In genomic region chr12:89999699-90000505, GRCh38 we compare ENCODE assay signal across 15 cellular contexts.
DNase-seq lines count a peak whose midpoint lies in the region; ATAC-seq and TF ChIP-seq lines count a peak whose summit lies in the region.
"Had no signal": no experiment of that assay in that cellular context is flagged by ENCODE, and none has a peak within 500 bp of the region (broad histone marks: within the 10 kb centered on the region; RNA-seq: fewer than 3 reads in every experiment).

No MANE protein-coding gene starts in this region.

- DNase-seq in AG04450 (ENCODE audit: low read depth, low spot score) = peak; percentile 29
- peak; percentile 75 for DNase-seq in fibroblast of villous mesenchyme (ENCODE audit: low read depth)
- DNase-seq in GM10266 (ENCODE audit: extremely low spot score) = no peak
- DNase-seq in SW480 (ENCODE audit: low spot score) = no peak
- DNase-seq in upper lobe of right lung = no peak
- DNase-seq in activated naive CD4-positive, alpha-beta T cell treated with anti-CD3 and anti-CD28 coated beads for 36 hours = no peak
- DNase-seq: glutamatergic neuron, PC-3 had no signal

- no peak overlapping the region for H2AFZ ChIP-seq in OCI-LY3 (ENCODE audit: low read depth, low read length)

- H3K9me3 ChIP-seq in AG04450 (ENCODE audit: control insufficient read depth, insufficient read depth, low read length) (no peaks in the 10 kb centered on the region), OCI-LY3 (ENCODE audit: insufficient read depth, low read length) (no peaks in the 10 kb centered on the region), upper lobe of right lung (no peaks in the 10 kb centered on the region)
- H3K9me3 ChIP-seq: neutrophil had no signal

- no peaks in the 10 kb centered on the region for H3K79me2 ChIP-seq in OCI-LY3 (ENCODE audit: low read length)

- no peak overlapping the region for H3K27ac ChIP-seq in AG04450 (ENCODE audit: low read depth, low read length)
- H3K27ac ChIP-seq in OCI-LY3 (ENCODE audit: low read length) = peak overlapping the region; percentile 5; the same call in 1 of the 2 replicates
- H3K27ac ChIP-seq in upper lobe of right lung = no peak overlapping the region
- H3K27ac ChIP-seq: neutrophil had no signal

- H4K20me1 ChIP-seq in OCI-LY3 (ENCODE audit: insufficient read depth, low read length) = no peaks in the 10 kb centered on the region

- TF ChIP-seq CTCF in AG04450 (IDR thresholded peaks at IDR 0.05; ENCODE audit: low read depth, low read length) (no peak), OCI-LY3 (IDR thresholded peaks at IDR 0.05; ENCODE audit: low read depth, low read length) (no peak), fibroblast of villous mesenchyme (IDR thresholded peaks at IDR 0.05; ENCODE audit: insufficient read depth, low read depth, low read length) (no peak), GM10266 (IDR thresholded peaks at IDR 0.05; ENCODE audit: control insufficient read depth, insufficient read depth, low read depth, missing control alignments) (no peak), upper lobe of right lung (IDR thresholded peaks at IDR 0.05) (no peak)

- CTCF ChIA-PET in AG04450 (lab: Charles Lee) = no interaction called here
- CTCF ChIA-PET in activated naive CD4-positive, alpha-beta T cell treated with anti-CD3 and anti-CD28 coated beads for 36 hours (lab: Charles Lee) = no interaction called here

- no peaks in the 10 kb centered on the region for H3K27me3 ChIP-seq in AG04450 (ENCODE audit: control insufficient read depth, insufficient read depth, low read length)
- no peaks in the 10 kb centered on the region for H3K27me3 ChIP-seq in OCI-LY3 (ENCODE audit: low read depth, low read length)
- no peaks in the 10 kb centered on the region for H3K27me3 ChIP-seq in upper lobe of right lung
- H3K27me3 ChIP-seq: neutrophil had no signal

- H3K4me3 ChIP-seq in AG04450 (ENCODE audit: low read depth, low read length) (no peak overlapping the region), OCI-LY3 (ENCODE audit: low read length) (no peak overlapping the region), fibroblast of villous mesenchyme (ENCODE audit: low read depth, low read length) (no peak overlapping the region), upper lobe of right lung (no peak overlapping the region)

- no peaks in the 10 kb centered on the region for H3K9me3 Mint-ChIP-seq in activated naive CD4-positive, alpha-beta T cell treated with anti-CD3 and anti-CD28 coated beads for 36 hours
- H3K9me3 Mint-ChIP-seq: type B pancreatic cell had no signal

- no peaks in the 10 kb centered on the region for H3K27me3 Mint-ChIP-seq in activated naive CD4-positive, alpha-beta T cell treated with anti-CD3 and anti-CD28 coated beads for 36 hours (ENCODE audit: low read depth)
- H3K27me3 Mint-ChIP-seq: activated naive CD8-positive, alpha-beta T cell; B cell; type B pancreatic cell had no signal

- no peak overlapping the region for H3K4me3 Mint-ChIP-seq in activated naive CD4-positive, alpha-beta T cell treated with anti-CD3 and anti-CD28 coated beads for 36 hours
- H3K4me3 Mint-ChIP-seq: activated naive CD8-positive, alpha-beta T cell; B cell; type B pancreatic cell had no signal

- no peaks in the 10 kb centered on the region for H3K4me1 Mint-ChIP-seq in activated naive CD4-positive, alpha-beta T cell treated with anti-CD3 and anti-CD28 coated beads for 36 hours (ENCODE audit: low read depth)

- no peak overlapping the region for H3K27ac Mint-ChIP-seq in activated naive CD4-positive, alpha-beta T cell treated with anti-CD3 and anti-CD28 coated beads for 36 hours
- H3K27ac Mint-ChIP-seq: activated naive CD8-positive, alpha-beta T cell; B cell; type B pancreatic cell had no signal

- H3K4me2 ChIP-seq in OCI-LY3 (ENCODE audit: low read length) = peak overlapping the region; percentile 25

- H3K9ac ChIP-seq in OCI-LY3 (ENCODE audit: low read length) = no peak overlapping the region

- H3K36me3 Mint-ChIP-seq in activated naive CD4-positive, alpha-beta T cell treated with anti-CD3 and anti-CD28 coated beads for 36 hours (ENCODE audit: low read depth) = no peaks in the 10 kb centered on the region
- H3K36me3 Mint-ChIP-seq: activated naive CD8-positive, alpha-beta T cell; type B pancreatic cell had no signal

- ATAC-seq in GM21529 (IDR thresholded peaks at IDR 0.05; ENCODE audit: unreplicated experiment) (peak; percentile 51), upper lobe of right lung (no peak)
- ATAC-seq: left lobe of liver, PC-3 had no signal

- H3K36me3 ChIP-seq in OCI-LY3 (replicated peaks; ENCODE audit: low read depth, low read length) (no peaks in the 10 kb centered on the region), upper lobe of right lung (no peaks in the 10 kb centered on the region)
- H3K36me3 ChIP-seq: neutrophil had no signal

- H3K4me1 ChIP-seq in OCI-LY3 (ENCODE audit: low read length) = peaks cover 44% of the 10 kb centered on the region
- no peaks in the 10 kb centered on the region for H3K4me1 ChIP-seq in upper lobe of right lung

- POLR2A ChIA-PET in AG04450 (lab: Yijun Ruan, JAX) = no interaction called here

- intact Hi-C loops in upper lobe of right lung (cut with DNase I) = no loop called here
- intact Hi-C loops in activated naive CD4-positive, alpha-beta T cell treated with anti-CD3 and anti-CD28 coated beads for 36 hours (cut with micrococcal nuclease) = no loop called here

Comparison
In these comparisons a context has a peak if more than half of its experiments do, and no peak if none do; other contexts are left out.
1. DNase-seq: peak in AG04450 (single experiment) and fibroblast of villous mesenchyme (single experiment); none in GM10266 (single experiment), SW480 (single experiment), upper lobe of right lung (single experiment) and activated naive CD4-positive, alpha-beta T cell treated with anti-CD3 and anti-CD28 coated beads for 36 hours (single experiment).